In the genomic region with DNA sequence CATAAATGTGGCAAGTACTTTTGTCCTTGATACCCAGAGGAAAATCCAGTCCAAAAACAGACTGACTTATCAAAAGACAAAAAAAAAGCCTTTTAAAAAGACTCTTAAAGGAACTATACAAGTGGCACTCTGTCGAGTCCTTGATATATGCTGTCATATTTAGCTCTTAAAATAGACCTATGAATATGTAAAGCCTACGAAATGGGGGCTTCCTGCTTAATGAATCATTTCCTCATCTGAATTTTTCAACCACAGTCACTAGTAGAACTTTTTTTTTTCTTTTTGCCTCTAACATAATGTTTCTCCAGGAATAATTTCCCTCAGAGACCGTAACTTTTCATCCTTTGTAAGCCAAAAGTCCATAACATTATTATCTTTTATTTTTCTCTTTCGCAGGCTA, we compare ENCODE assay signal across 11 cellular contexts.
DNase-seq lines count a peak whose midpoint lies in the region; ATAC-seq, FAIRE-seq and TF ChIP-seq lines count a peak whose summit lies in the region.
"Had no signal": no experiment of that assay in that cellular context is flagged by ENCODE, and none has a peak within 500 bp of the region (broad histone marks: within the 10 kb centered on the region; RNA-seq: fewer than 3 reads in every experiment).

No MANE protein-coding gene starts in this region.

- TF ChIP-seq CTCF in OCI-LY3 (IDR thresholded peaks at IDR 0.05; ENCODE audit: low read depth, low read length), result no peak
- TF ChIP-seq CTCF in thyroid gland (IDR thresholded peaks at IDR 0.05), result no peak

- H3K4me2 ChIP-seq in OCI-LY3 (ENCODE audit: low read length), result peak overlapping the region; percentile 61

- H3K4me1 ChIP-seq in OCI-LY3 (ENCODE audit: low read length) (peaks cover 13% of the 10 kb centered on the region), small intestine (ENCODE audit: control insufficient read depth in 2 of 2, insufficient read depth in 1 of 2, low read depth in 1 of 2, low read length in 1 of 2) (no peaks in the 10 kb centered on the region), thyroid gland (no peaks in the 10 kb centered on the region)

- no peaks in the 10 kb centered on the region for H3K9me3 ChIP-seq in OCI-LY3 (ENCODE audit: insufficient read depth, low read length)
- H3K9me3 ChIP-seq in small intestine (ENCODE audit: control insufficient read depth, low read depth), result no peaks in the 10 kb centered on the region
- H3K9me3 ChIP-seq in thyroid gland, result no peaks in the 10 kb centered on the region

- no peak for TF ChIP-seq POLR2A in thyroid gland (IDR thresholded peaks at IDR 0.05)

- H3K36me3 ChIP-seq in OCI-LY3 (replicated peaks; ENCODE audit: low read depth, low read length), result no peaks in the 10 kb centered on the region
- H3K36me3 ChIP-seq in small intestine (ENCODE audit: control insufficient read depth in 2 of 2, insufficient read depth in 2 of 2, low read length in 2 of 2), result no peaks in the 10 kb centered on the region
- H3K36me3 ChIP-seq in thyroid gland, result no peaks in the 10 kb centered on the region

- H4K20me1 ChIP-seq in OCI-LY3 (ENCODE audit: insufficient read depth, low read length), result no peaks in the 10 kb centered on the region

- H3K27ac ChIP-seq in OCI-LY3 (ENCODE audit: low read length) (no peak overlapping the region), small intestine (ENCODE audit: low read depth in 1 of 2, low read length in 1 of 2) (no peak overlapping the region), thyroid gland (no peak overlapping the region)
- H3K27ac ChIP-seq: C4-2B had no signal

- peak overlapping the region; percentile 53 for H3K4me3 ChIP-seq in OCI-LY3 (ENCODE audit: low read length)
- H3K4me3 ChIP-seq in small intestine (ENCODE audit: low read depth in 1 of 2, low read length in 2 of 2), result no peak overlapping the region
- H3K4me3 ChIP-seq in thyroid gland (replicated peaks in 1 of 3), result no peak overlapping the region

- H3K27me3 ChIP-seq in OCI-LY3 (ENCODE audit: low read depth, low read length) (no peaks in the 10 kb centered on the region), small intestine (ENCODE audit: control insufficient read depth in 2 of 2, insufficient read depth in 2 of 2, low read length in 2 of 2) (no peaks in the 10 kb centered on the region), thyroid gland (no peaks in the 10 kb centered on the region)

- DNase-seq in EH (ENCODE audit: low read depth) (peak; percentile 80), HCEC 1CT (peak; percentile 81), glomerular endothelial cell (ENCODE audit: extremely low read depth, low read depth, low spot score) (peak; percentile 56), small intestine (no peak), cardiac septum (ENCODE audit: low spot score) (no peak), thyroid gland (no peak)
- DNase-seq: NCI-H510A treated with DMSO at 0.1 percent for 48 hours; stimulated activated naive CD4-positive, alpha-beta T cell had no signal

- FAIRE-seq in small intestine (lab: Jason Lieb, UNC), result no peak

- no peak for ATAC-seq in GM21515 (IDR thresholded peaks at IDR 0.05; ENCODE audit: unreplicated experiment)

- 64 to 78% (median 67%) methylated on average over 4 of the region's 4 CpGs for WGBS in small intestine, 3 donors
- 72 to 75% methylated on average over 4 of the region's 4 CpGs for WGBS in thyroid gland, 2 donors

- no peaks in the 10 kb centered on the region for H3K79me2 ChIP-seq in OCI-LY3 (ENCODE audit: low read length)

- no peak overlapping the region for H3K9ac ChIP-seq in OCI-LY3 (ENCODE audit: low read length)

- H2AFZ ChIP-seq in OCI-LY3 (ENCODE audit: low read depth, low read length), result no peak overlapping the region

- intact Hi-C loops in cardiac septum (cut with DNase I), result no loop called here
- intact Hi-C loops in thyroid gland (cut with DNase I), result no loop called here

Comparison
In these comparisons a context has a peak if more than half of its experiments do, and no peak if none do; other contexts are left out.
1. DNase-seq: peak in EH (single experiment), HCEC 1CT (single experiment) and glomerular endothelial cell (single experiment); none in small intestine (single experiment), cardiac septum (single experiment) and thyroid gland (0 of 2).